ENCODE assay signal across 22 cellular contexts in genomic region chr9:81618923-81619322, GRCh38.
"Had no signal": no experiment of that assay in that cellular context is flagged by ENCODE, and none has a peak within 500 bp of the region (broad histone marks: within the 10 kb centered on the region; RNA-seq: fewer than 3 reads in every experiment).

No MANE protein-coding gene starts in this region.

- H3K4me3 Mint-ChIP-seq: activated CD4-positive, alpha-beta memory T cell treated with anti-CD3 and anti-CD28 coated beads, Interleukin-2, amount 10 ng/mL, durations not matched to agents 7 days and 5 days; activated CD4-positive, alpha-beta T cell treated with anti-CD3 and anti-CD28 coated beads for 36 hours; activated naive CD4-positive, alpha-beta T cell treated with anti-CD3 and anti-CD28 coated beads for 36 hours; activated naive CD8-positive, alpha-beta T cell; activated T-helper 17 cell treated with anti-CD3 and anti-CD28 coated beads, Interleukin-2, amount 50 U/mL, for 72 hours; brain had no signal

- H3K27me3 ChIP-seq: SJCRH30 had no signal

- H3K4me2 ChIP-seq: SK-N-SH had no signal

- H3K27ac Mint-ChIP-seq: activated CD4-positive, alpha-beta memory T cell treated with anti-CD3 and anti-CD28 coated beads, Interleukin-2, amount 10 ng/mL, durations not matched to agents 7 days and 5 days; activated CD4-positive, alpha-beta T cell treated with anti-CD3 and anti-CD28 coated beads for 36 hours; activated naive CD4-positive, alpha-beta T cell treated with anti-CD3 and anti-CD28 coated beads for 36 hours; activated naive CD8-positive, alpha-beta T cell; activated T-helper 17 cell treated with anti-CD3 and anti-CD28 coated beads, Interleukin-2, amount 50 U/mL, for 72 hours had no signal

- H3K4me3 ChIP-seq: cardiac muscle cell, SJCRH30 had no signal

- H3K9me3 ChIP-seq: SJCRH30, SK-N-SH had no signal

- H3K4me1 Mint-ChIP-seq: activated T-helper 17 cell treated with anti-CD3 and anti-CD28 coated beads, Interleukin-2, amount 50 U/mL, for 72 hours had no signal

- H3K27ac ChIP-seq: cardiac muscle cell, SJCRH30, VCaP had no signal

- H3K9me3 Mint-ChIP-seq: activated naive CD4-positive, alpha-beta T cell treated with anti-CD3 and anti-CD28 coated beads for 36 hours; activated T-helper 17 cell treated with anti-CD3 and anti-CD28 coated beads, Interleukin-2, amount 50 U/mL, for 72 hours; brain had no signal

- DNase-seq: activated CD4-positive, alpha-beta memory T cell treated with anti-CD3 and anti-CD28 coated beads, Interleukin-2, amount 10 ng/mL, durations not matched to agents 7 days and 5 days; activated CD4-positive, alpha-beta T cell treated with anti-CD3 and anti-CD28 coated beads for 36 hours; activated CD4-positive, alpha-beta T cell treated with anti-CD3 and anti-CD28 coated beads, Interleukin-2, amount 50 U/mL, for 1 hour; activated gamma-delta T cell; activated naive CD4-positive, alpha-beta T cell treated with anti-CD3 and anti-CD28 coated beads for 36 hours; activated T-cell treated with anti-CD3 and anti-CD28 coated beads for 4 hours; activated T-cell treated with anti-CD3 and anti-CD28 coated beads, Interleukin-2, amount 50 U/mL, for 48 hours; amygdala; KBM-7; NCI-H1092; NCI-H1930; NCI-H2171; NCI-H345; NCI-H510A treated with DMSO at 0.1 percent for 48 hours; SJCRH30; SK-N-SH; T-helper 1 cell had no signal

- H3K27me3 Mint-ChIP-seq: activated CD4-positive, alpha-beta memory T cell treated with anti-CD3 and anti-CD28 coated beads, Interleukin-2, amount 10 ng/mL, durations not matched to agents 7 days and 5 days; activated CD4-positive, alpha-beta T cell treated with anti-CD3 and anti-CD28 coated beads for 36 hours; activated naive CD8-positive, alpha-beta T cell; activated T-helper 17 cell treated with anti-CD3 and anti-CD28 coated beads, Interleukin-2, amount 50 U/mL, for 72 hours had no signal

- H3K4me1 ChIP-seq: SJCRH30 had no signal

- H3K36me3 Mint-ChIP-seq: activated naive CD8-positive, alpha-beta T cell had no signal

- H3K9ac ChIP-seq: SK-N-SH had no signal

- H3K36me3 ChIP-seq: cardiac muscle cell had no signal
